In genomic region chr10:80462277-80462985, GRCh38 we compare ENCODE assay signal across 9 cellular contexts. TPM values are rescaled to one million over a fixed set of nuclear protein-coding genes. Genes with fewer than 3 reads are reported as not detected.
A peak's percentile ranks its signal among the peaks of the same experiment; 100 is the strongest.
DNase-seq lines count a peak whose midpoint lies in the region; ATAC-seq and TF ChIP-seq lines count a peak whose summit lies in the region.
"Had no signal": no experiment of that assay in that cellular context is flagged by ENCODE, and none has a peak within 500 bp of the region (broad histone marks: within the 10 kb centered on the region; RNA-seq: fewer than 3 reads in every experiment).

No MANE protein-coding gene starts in this region.

- H3K9me3 ChIP-seq in colonic mucosa: no peaks in the 10 kb centered on the region
- no peaks in the 10 kb centered on the region for H3K9me3 ChIP-seq in upper lobe of right lung

- H3K9me3 Mint-ChIP-seq in activated T-cell treated with anti-CD3 and anti-CD28 coated beads, Interleukin-2, amount 50 U/mL, for 72 hours: no peaks in the 10 kb centered on the region

- peak overlapping the region; percentile 93 for H3K27ac Mint-ChIP-seq in activated T-cell treated with anti-CD3 and anti-CD28 coated beads, Interleukin-2, amount 50 U/mL, for 72 hours

- peaks cover 100% of the 10 kb centered on the region for H3K4me1 Mint-ChIP-seq in activated T-cell treated with anti-CD3 and anti-CD28 coated beads, Interleukin-2, amount 50 U/mL, for 72 hours (ENCODE audit: low read depth)

- no peak for ATAC-seq in activated T-cell treated with anti-CD3 and anti-CD28 coated beads, Interleukin-2, amount 50 U/mL, for 72 hours (replicated peaks in 1 of 2)
- no peak for ATAC-seq in upper lobe of right lung
- no peak for ATAC-seq in HG03097 (IDR thresholded peaks at IDR 0.05; ENCODE audit: low FRiP score, unreplicated experiment)

- H3K27me3 ChIP-seq in colonic mucosa (no peaks in the 10 kb centered on the region), upper lobe of right lung (no peaks in the 10 kb centered on the region)

- no peak for DNase-seq in activated T-cell treated with anti-CD3 and anti-CD28 coated beads, Interleukin-2, amount 50 U/mL, for 72 hours
- no peak for DNase-seq in activated T-cell treated with anti-CD3 and anti-CD28 coated beads, Interleukin-2, amount 50 U/mL, for 48 hours
- DNase-seq in colonic mucosa (peak; percentile 35), midbrain (lab: John Stamatoyannopoulos, UW) (peak; percentile 29), upper lobe of right lung (no peak), NCI-H1105 treated with DMSO at 0.1 percent for 48 hours (lab: John Stamatoyannopoulos, UW) (no peak), NCI-H1436 treated with DMSO at 0.1 percent for 48 hours (lab: John Stamatoyannopoulos, UW) (no peak)
- DNase-seq: DND-41 had no signal

- H3K4me3 Mint-ChIP-seq in activated T-cell treated with anti-CD3 and anti-CD28 coated beads, Interleukin-2, amount 50 U/mL, for 72 hours: peak overlapping the region; percentile 69 to 95

- intact Hi-C loops in colonic mucosa (cut with DNase I) (no loop called here), upper lobe of right lung (cut with DNase I) (loop anchor here (5.0 kb wide), 1 partner anchor 45 kb away; no protein-coding TSS in a partner anchor)

- H3K36me3 Mint-ChIP-seq in activated T-cell treated with anti-CD3 and anti-CD28 coated beads, Interleukin-2, amount 50 U/mL, for 72 hours (ENCODE audit: insufficient read depth in 2 of 2): peaks cover 3 to 4% of the 10 kb centered on the region in 2 donors

- H3K4me3 ChIP-seq in colonic mucosa (no peak overlapping the region), upper lobe of right lung (no peak overlapping the region)

- H3K36me3 ChIP-seq in colonic mucosa: no peaks in the 10 kb centered on the region
- no peaks in the 10 kb centered on the region for H3K36me3 ChIP-seq in upper lobe of right lung

- H3K9ac ChIP-seq in colonic mucosa (ENCODE audit: low read depth in 2 of 2, low read length in 2 of 2): peak overlapping the region in 1 of 2 donors; percentile 82

- no peaks in the 10 kb centered on the region for H3K27me3 Mint-ChIP-seq in activated T-cell treated with anti-CD3 and anti-CD28 coated beads, Interleukin-2, amount 50 U/mL, for 72 hours (ENCODE audit: low read depth)

- TF ChIP-seq CTCF in colonic mucosa (IDR thresholded peaks at IDR 0.05) (no peak), upper lobe of right lung (IDR thresholded peaks at IDR 0.05) (no peak)

- H3K27ac ChIP-seq in colonic mucosa: peak overlapping the region; percentile 79
- H3K27ac ChIP-seq in upper lobe of right lung: peak overlapping the region; percentile 98

- peaks cover 73% of the 10 kb centered on the region for H3K4me1 ChIP-seq in colonic mucosa
- peaks cover 100% of the 10 kb centered on the region for H3K4me1 ChIP-seq in upper lobe of right lung

RNA-seq across cellular contexts. Expression of gene TSPAN14, which starts 8.3 kb away (rescaled TPM):
- 10 to 100 TPM; 44.2 to 47.8 TPM for total RNA-seq in activated T-cell treated with anti-CD3 and anti-CD28 coated beads, Interleukin-2, amount 50 U/mL, for 72 hours
- total RNA-seq in colonic mucosa: 10 to 100 TPM; 83.5 to 91.7 TPM
- 157 TPM for total RNA-seq in upper lobe of right lung

RNA-seq across cellular contexts. Expression of gene PRXL2A, which starts 54.1 kb away (rescaled TPM):
- 10 to 100 TPM; 11.0 to 15.5 TPM for total RNA-seq in activated T-cell treated with anti-CD3 and anti-CD28 coated beads, Interleukin-2, amount 50 U/mL, for 72 hours
- total RNA-seq in colonic mucosa (100 to 1,000 TPM in 1 of 2 donors, 10 to 100 TPM in 1; 73.5 to 101 TPM), upper lobe of right lung (52.9 TPM)

Comparison
In these comparisons a context has a peak if more than half of its experiments do, and no peak if none do; other contexts are left out.
1. DNase-seq: peak in colonic mucosa (single experiment) and midbrain (single experiment); none in activated T-cell treated with anti-CD3 and anti-CD28 coated beads, Interleukin-2, amount 50 U/mL, for 72 hours (0 of 2), activated T-cell treated with anti-CD3 and anti-CD28 coated beads, Interleukin-2, amount 50 U/mL, for 48 hours (0 of 2), upper lobe of right lung (single experiment), NCI-H1105 treated with DMSO at 0.1 percent for 48 hours (single experiment) and NCI-H1436 treated with DMSO at 0.1 percent for 48 hours (single experiment).